ENCODE assay signal across 8 cellular contexts in genomic region chr12:121295123-121295745, GRCh38. TPM values are rescaled to one million over a fixed set of nuclear protein-coding genes. Genes with fewer than 3 reads are reported as not detected.
DNase-seq lines count a peak whose midpoint lies in the region; ATAC-seq and TF ChIP-seq lines count a peak whose summit lies in the region.

No MANE protein-coding gene starts in this region.

- H3K4me1 ChIP-seq in esophagus muscularis mucosa (peaks cover 25 to 36% (median 33%) of the 10 kb centered on the region in 4 donors), parathyroid adenoma (no peaks in the 10 kb centered on the region)

- no peak for TF ChIP-seq POLR2A in esophagus muscularis mucosa (IDR thresholded peaks at IDR 0.05; ENCODE audit: low read depth)

- intact Hi-C loops in esophagus muscularis mucosa (cut with DNase I): no loop called here

- H3K27me3 ChIP-seq in SU-DHL-6 (ENCODE audit: low read length): no peaks in the 10 kb centered on the region
- no peaks in the 10 kb centered on the region for H3K27me3 ChIP-seq in esophagus muscularis mucosa
- no peaks in the 10 kb centered on the region for H3K27me3 ChIP-seq in parathyroid adenoma (ENCODE audit: control insufficient read depth, insufficient read depth, low read length)

- no peaks in the 10 kb centered on the region for H3K9me3 ChIP-seq in SU-DHL-6 (ENCODE audit: insufficient read depth, low read length)
- H3K9me3 ChIP-seq in esophagus muscularis mucosa: no peaks in the 10 kb centered on the region
- H3K9me3 ChIP-seq in parathyroid adenoma (ENCODE audit: control insufficient read depth, low read length): no peaks in the 10 kb centered on the region

- H3K4me3 ChIP-seq in SU-DHL-6 (ENCODE audit: insufficient read depth, low read length, poor library complexity, severe bottlenecking) (peak overlapping the region; percentile 68), esophagus muscularis mucosa (peak overlapping the region; percentile 95 to 100 (median 99)), parathyroid adenoma (ENCODE audit: low read depth, low read length) (peak overlapping the region; percentile 83)

- H2AFZ ChIP-seq in SU-DHL-6 (ENCODE audit: low read depth, low read length, severe bottlenecking): no peak overlapping the region
- H2AFZ ChIP-seq in parathyroid adenoma: no peak overlapping the region

- H3K9me2 ChIP-seq in SU-DHL-6 (replicated peaks; ENCODE audit: insufficient read depth, low read length): no peaks in the 10 kb centered on the region

- H3K79me2 ChIP-seq in SU-DHL-6 (ENCODE audit: insufficient read depth, low read length) (peaks cover 40% of the 10 kb centered on the region), parathyroid adenoma (peaks cover 8% of the 10 kb centered on the region)

- H3K36me3 ChIP-seq in SU-DHL-6 (ENCODE audit: low read length) (no peaks in the 10 kb centered on the region), esophagus muscularis mucosa (peaks cover 0 to 19% (median 15%) of the 10 kb centered on the region in 4 donors), parathyroid adenoma (ENCODE audit: control insufficient read depth, insufficient read depth, low read length) (no peaks in the 10 kb centered on the region)

- peaks cover 3% of the 10 kb centered on the region; the same call in 1 of the 2 replicates for H3F3A ChIP-seq in SU-DHL-6 (ENCODE audit: insufficient read depth)

- DNase-seq in activated T-cell treated with anti-CD3 and anti-CD28 coated beads for 48 hours (ENCODE audit: low read depth): peak; percentile 1
- no peak for DNase-seq in activated T-cell treated with anti-CD3 and anti-CD28 coated beads for 4 hours
- DNase-seq in esophagus muscularis mucosa (ENCODE audit: extremely low spot score): no peak
- no peak for DNase-seq in NCI-H510A treated with DMSO at 0.1 percent for 48 hours (lab: John Stamatoyannopoulos, UW)
- no peak for DNase-seq in T1000 (lab: John Stamatoyannopoulos, UW)

- peak overlapping the region; percentile 9; the same call in 1 of the 2 replicates for H3K27ac ChIP-seq in SU-DHL-6 (ENCODE audit: low read depth, low read length)
- H3K27ac ChIP-seq in esophagus muscularis mucosa (replicated peaks in 1 of 4): peak overlapping the region in 2 of 4 donors; percentile 86 to 90
- H3K27ac ChIP-seq in parathyroid adenoma: no peak overlapping the region

- no peak for ATAC-seq in GM18867 (IDR thresholded peaks at IDR 0.05; ENCODE audit: unreplicated experiment)

- 54% methylated on average over 7 of the region's 7 CpGs for WGBS in esophagus muscularis mucosa

- H3K4me2 ChIP-seq in SU-DHL-6 (ENCODE audit: low read depth, low read length, poor library complexity, severe bottlenecking) (peak overlapping the region; percentile 69), parathyroid adenoma (ENCODE audit: low read length) (peak overlapping the region; percentile 94)

- TF ChIP-seq CTCF in SU-DHL-6 (IDR thresholded peaks at IDR 0.05; ENCODE audit: insufficient read depth, low read length, poor library complexity, severe bottlenecking) (no peak), esophagus muscularis mucosa (IDR thresholded peaks at IDR 0.05) (no peak), parathyroid adenoma (IDR thresholded peaks at IDR 0.05) (no peak)

- TF ChIP-seq EP300 in esophagus muscularis mucosa (IDR thresholded peaks at IDR 0.05): no peak

- peak overlapping the region; percentile 89 for H3K9ac ChIP-seq in SU-DHL-6 (ENCODE audit: low read length)
- no peak overlapping the region for H3K9ac ChIP-seq in parathyroid adenoma

- H4K20me1 ChIP-seq in SU-DHL-6 (ENCODE audit: low read depth, low read length): no peaks in the 10 kb centered on the region

RNA-seq across cellular contexts. Expression of gene CAMKK2, which starts 1.3 kb away (rescaled TPM):
- total RNA-seq in esophagus muscularis mucosa: 10 to 100 TPM; 23.9 to 45.0 (median 37.4) TPM

RNA-seq across cellular contexts. Expression of gene ANAPC5, which starts 57.0 kb away (rescaled TPM):
- 10 to 100 TPM; 70.9 to 81.8 (median 75.5) TPM for total RNA-seq in esophagus muscularis mucosa
